Comparison of ENCODE assay signal across 8 cellular contexts in the genomic region with DNA sequence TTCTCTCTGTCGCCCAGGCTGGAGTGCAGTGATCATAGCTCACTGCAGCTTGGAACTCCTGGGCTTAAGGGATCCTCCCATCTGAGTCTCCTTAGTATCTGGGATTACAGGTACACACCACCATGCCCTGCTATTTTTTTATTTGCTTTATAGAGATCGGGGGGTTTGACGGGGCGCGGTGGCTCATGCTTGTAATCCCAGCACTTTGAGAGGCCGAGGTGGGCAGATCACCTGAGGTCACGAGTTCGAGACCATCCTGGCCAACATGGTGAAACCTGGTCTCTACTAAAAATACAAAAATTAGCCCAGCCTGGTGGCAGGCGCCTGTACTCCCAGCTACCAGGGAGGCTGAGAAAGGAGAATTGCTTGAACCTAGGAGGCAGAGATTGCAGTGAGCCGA. TPM values are rescaled to one million over a fixed set of nuclear protein-coding genes. Genes with fewer than 3 reads are reported as not detected.
DNase-seq lines count a peak whose midpoint lies in the region; ATAC-seq, FAIRE-seq and TF ChIP-seq lines count a peak whose summit lies in the region.
"Not testable (repeated sequence)": the region's sequence is repeated elsewhere in the genome, so short reads cannot be mapped to it uniquely, and the experiment has no call there.

No MANE protein-coding gene starts in this region.

- H3K4me3 Mint-ChIP-seq in HFFc6 (peak overlapping the region; percentile 82; the same call in 1 of the 2 replicates), nephron (peak overlapping the region; percentile 81 to 87 (median 86))
- not testable (repeated sequence) for H3K4me3 Mint-ChIP-seq in dendritic cell treated with granulocyte-macrophage colony-stimulating factor and Interleukin-4, amounts not matched to agents 40 ng/mL and 50 ng/mL, for 4 days; stimulated activated memory B cell treated with anti-CD40 and anti-IgM and Interleukin-4, amounts not matched to agents 10 μg/mL and 1 μg/mL and 100 μg/mL, for 72 hours

- intact Hi-C loops in dendritic cell treated with granulocyte-macrophage colony-stimulating factor and Interleukin-4, amounts not matched to agents 40 ng/mL and 50 ng/mL, for 4 days (cut with micrococcal nuclease) = loop anchor here (5.0 to 10.0 kb wide), 2 partner anchors 62 to 105 kb away; partner anchors contain the start of gene ANKFY1

- not testable (repeated sequence) for H4K20me1 ChIP-seq in keratinocyte (ENCODE audit: control insufficient read depth, extremely low read depth, insufficient read depth, low read length)

- peak overlapping the region; percentile 99 for H2AFZ ChIP-seq in keratinocyte (ENCODE audit: control insufficient read depth, low read length)

- H3K36me3 ChIP-seq in SJCRH30; keratinocyte (ENCODE audit: control insufficient read depth in 2 of 2, extremely low read depth in 1 of 2, insufficient read depth in 2 of 2, low read length in 2 of 2): not testable (repeated sequence)

- peak overlapping the region; percentile 27 for H3K4me3 ChIP-seq in A549
- H3K4me3 ChIP-seq in SJCRH30 = peak overlapping the region; percentile 94
- peak overlapping the region in 1 of 3 experiments; percentile 69 for H3K4me3 ChIP-seq in keratinocyte (ENCODE audit: control insufficient read depth in 2 of 3, extremely low read depth in 1 of 3, insufficient read depth in 2 of 3, low read depth in 1 of 3, low read length in 3 of 3)

- not testable (repeated sequence) for H3K9me1 ChIP-seq in keratinocyte (ENCODE audit: control insufficient read depth, extremely low read depth, insufficient read depth, low read length)

- not testable (repeated sequence) for TF ChIP-seq EP300 in A549 (IDR thresholded peaks at IDR 0.05)

- not testable (repeated sequence) for DNase-seq in A549 (ENCODE audit: low read depth in 1 of 2, low spot score in 1 of 2); HFFc6; SJCRH30; keratinocyte (ENCODE audit: low read depth, low spot score)
- DNase-seq in activated effector memory CD4-positive, alpha-beta T cell treated with anti-CD3 and anti-CD28 coated beads, Interleukin-2, amount 50 U/mL, for 16 hours = peak; percentile 59

- CTCF ChIA-PET in A549 (lab: Yijun Ruan, JAX) = interaction anchor here (0.6 to 2.7 kb wide), 16 partner anchors 12 to 1518 kb away, joined by 3 to 20 read pairs (median 3); no protein-coding TSS in a partner anchor

- peak overlapping the region; percentile 62 to 96 for H3K27ac ChIP-seq in A549
- not testable (repeated sequence) for H3K27ac ChIP-seq in SJCRH30; keratinocyte (ENCODE audit: control insufficient read depth, insufficient read depth, low read length)

- H3K4me1 ChIP-seq in A549 = peaks cover 10% of the 10 kb centered on the region
- not testable (repeated sequence) for H3K4me1 ChIP-seq in SJCRH30
- H3K4me1 ChIP-seq in keratinocyte (ENCODE audit: control insufficient read depth, extremely low read depth, insufficient read depth, low read length) = peaks cover 13% of the 10 kb centered on the region

- not testable (repeated sequence) for H3K9ac ChIP-seq in keratinocyte (ENCODE audit: control insufficient read depth, extremely low read depth, insufficient read depth, low read length)

- not testable (repeated sequence) for FAIRE-seq in A549 (lab: Jason Lieb, UNC); keratinocyte (lab: Jason Lieb, UNC)

- not testable (repeated sequence) for TF ChIP-seq POLR2A in A549 (IDR thresholded peaks at IDR 0.05; ENCODE audit: low read length)

- H3K27me3 Mint-ChIP-seq in HFFc6 (ENCODE audit: insufficient read depth); dendritic cell treated with granulocyte-macrophage colony-stimulating factor and Interleukin-4, amounts not matched to agents 40 ng/mL and 50 ng/mL, for 4 days; nephron (ENCODE audit: low read depth); stimulated activated memory B cell treated with anti-CD40 and anti-IgM and Interleukin-4, amounts not matched to agents 10 μg/mL and 1 μg/mL and 100 μg/mL, for 72 hours: not testable (repeated sequence)

- dilution Hi-C loops in keratinocyte (cut with MboI; ENCODE audit: extremely low pct_ligation_motif_present, low sequenced_read_pairs) = not testable (repeated sequence)

- not testable (repeated sequence) for H3K9me3 ChIP-seq in A549; SJCRH30 (replicated peaks); keratinocyte (ENCODE audit: control insufficient read depth, low read depth, low read length)

- H3K27ac Mint-ChIP-seq in HFFc6 (peak overlapping the region; percentile 92), nephron (peak overlapping the region; percentile 91 to 98 (median 97))
- H3K27ac Mint-ChIP-seq in dendritic cell treated with granulocyte-macrophage colony-stimulating factor and Interleukin-4, amounts not matched to agents 40 ng/mL and 50 ng/mL, for 4 days = peak overlapping the region; percentile 93
- peak overlapping the region; percentile 86 for H3K27ac Mint-ChIP-seq in stimulated activated memory B cell treated with anti-CD40 and anti-IgM and Interleukin-4, amounts not matched to agents 10 μg/mL and 1 μg/mL and 100 μg/mL, for 72 hours

- not testable (repeated sequence) for ATAC-seq in A549; stimulated activated memory B cell treated with anti-CD40 and anti-IgM and Interleukin-4, amounts not matched to agents 10 μg/mL and 1 μg/mL and 100 μg/mL, for 72 hours

- POLR2A ChIA-PET in A549 (lab: Yijun Ruan, JAX) = not testable (repeated sequence)

- H3K27me3 ChIP-seq in SJCRH30; keratinocyte (ENCODE audit: control insufficient read depth, extremely low read depth, insufficient read depth, low read length): not testable (repeated sequence)

- WGBS in A549 (ENCODE audit: missing lambda C conversion rate) = 87% methylated on average over 10 of the region's 10 CpGs

- H3K36me3 Mint-ChIP-seq in HFFc6 (ENCODE audit: low read depth); nephron (ENCODE audit: low read depth): not testable (repeated sequence)
- H3K36me3 Mint-ChIP-seq in dendritic cell treated with granulocyte-macrophage colony-stimulating factor and Interleukin-4, amounts not matched to agents 40 ng/mL and 50 ng/mL, for 4 days (ENCODE audit: low read depth) = peaks cover 11% of the 10 kb centered on the region
- H3K36me3 Mint-ChIP-seq in stimulated activated memory B cell treated with anti-CD40 and anti-IgM and Interleukin-4, amounts not matched to agents 10 μg/mL and 1 μg/mL and 100 μg/mL, for 72 hours = peaks cover 11% of the 10 kb centered on the region

- not testable (repeated sequence) for H3K9me3 Mint-ChIP-seq in HFFc6; dendritic cell treated with granulocyte-macrophage colony-stimulating factor and Interleukin-4, amounts not matched to agents 40 ng/mL and 50 ng/mL, for 4 days; nephron; stimulated activated memory B cell treated with anti-CD40 and anti-IgM and Interleukin-4, amounts not matched to agents 10 μg/mL and 1 μg/mL and 100 μg/mL, for 72 hours

- H3K4me2 ChIP-seq in A549 (peak overlapping the region; percentile 79), keratinocyte (ENCODE audit: control insufficient read depth, extremely low read depth, insufficient read depth, low read depth, low read length) (peak overlapping the region; percentile 75)

- not testable (repeated sequence) for TF ChIP-seq RAD21 in A549 (conservative IDR thresholded peaks at IDR 0.05 in 1 of 2, IDR thresholded peaks at IDR 0.05 in 1 of 2)

- H3K4me1 Mint-ChIP-seq in HFFc6 (ENCODE audit: low read depth) (peaks cover 22% of the 10 kb centered on the region), nephron (peaks cover 19% of the 10 kb centered on the region)
- peaks cover 22% of the 10 kb centered on the region for H3K4me1 Mint-ChIP-seq in dendritic cell treated with granulocyte-macrophage colony-stimulating factor and Interleukin-4, amounts not matched to agents 40 ng/mL and 50 ng/mL, for 4 days (ENCODE audit: low read depth)
- peaks cover 43% of the 10 kb centered on the region for H3K4me1 Mint-ChIP-seq in stimulated activated memory B cell treated with anti-CD40 and anti-IgM and Interleukin-4, amounts not matched to agents 10 μg/mL and 1 μg/mL and 100 μg/mL, for 72 hours

- not testable (repeated sequence) for TF ChIP-seq CTCF in A549 (IDR thresholded peaks at IDR 0.05); HFFc6 (IDR thresholded peaks at IDR 0.05); keratinocyte (optimal IDR thresholded peaks at IDR 0.05 in 1 of 3, IDR thresholded peaks at IDR 0.05 in 1 of 3, conservative IDR thresholded peaks at IDR 0.05 in 1 of 3; ENCODE audit: extremely low read depth in 1 of 3, insufficient read depth in 2 of 3, low read length in 3 of 3); nephron (IDR thresholded peaks at IDR 0.05; ENCODE audit: unreplicated experiment in 3 of 3)

- H3K79me2 ChIP-seq in keratinocyte (ENCODE audit: control insufficient read depth, insufficient read depth, low read length) = peaks cover 40% of the 10 kb centered on the region

RNA-seq across cellular contexts. Expression of gene UBE2G1, which starts 0.7 kb away (rescaled TPM):
- polyA plus RNA-seq in A549 (2011; rRNA removed) (100 and 117 TPM in 2 replicates), A549 (2017; fragmentation: RNase III; extraction: RNeasy Plus Mini Kit Qiagen cat#74134 plus additional on column Dnase treatment) (76.3 to 86.2 TPM (median 78.5 TPM) in 3 replicates), keratinocyte (52.1 to 86.2 TPM (median 60.1 TPM) in 3 replicates)
- polyA plus RNA-seq in A549 (2012; cell fraction: cytosol; rRNA removed) = 38.3 and 54.8 TPM in 2 replicates
- 25.3 and 26.8 TPM in 2 replicates for polyA plus RNA-seq in A549 (2012; cell fraction: nucleus; rRNA removed)
- polyA minus RNA-seq in A549 (2011; rRNA and poly(A)+ RNA removed) = 47.7 and 50.8 TPM in 2 replicates
- 10 to 100 TPM; 56.3 to 73.1 (median 62.6) TPM for total RNA-seq in HFFc6 (2021; fragmentation: NEBNext Ultra II Directional; extraction: Animal tissue kit (Norgen Biotek cat#: 25700))
- 36.7 and 39.2 TPM in 2 replicates for total RNA-seq in SJCRH30 (2014; rRNA removed; shearing (Covaris generic))
- 36.2 TPM for polyA plus RNA-seq in keratinocyte (2011; ENCODE audit: low read depth)
- polyA plus RNA-seq in keratinocyte (2011; cell fraction: cytosol; rRNA removed) = 53.0 and 109 TPM in 2 replicates
- polyA plus RNA-seq in keratinocyte (2011; cell fraction: nucleus; rRNA removed) = 56.5 and 67.3 TPM in 2 replicates
- polyA plus RNA-seq in keratinocyte (2012; ENCODE audit: low replicate concordance) = 63.6 and 74.0 TPM in 2 replicates
- 19.1 to 49.6 TPM (median 30.4 TPM) in 3 replicates for polyA minus RNA-seq in keratinocyte
- polyA minus RNA-seq in keratinocyte (2011; cell fraction: cytosol; rRNA and poly(A)+ RNA removed) = 77.9 TPM
- 51.2 and 60.7 TPM in 2 replicates for polyA minus RNA-seq in keratinocyte (2011; cell fraction: nucleus; rRNA and poly(A)+ RNA removed)
